Comparison of ENCODE assay signal across 11 cellular contexts in genomic region chr10:122460891-122461293, GRCh38. TPM values are rescaled to one million over a fixed set of nuclear protein-coding genes. Genes with fewer than 3 reads are reported as not detected.
A peak's percentile ranks its signal among the peaks of the same experiment; 100 is the strongest.
DNase-seq lines count a peak whose midpoint lies in the region; ATAC-seq and TF ChIP-seq lines count a peak whose summit lies in the region.
"Had no signal": no experiment of that assay in that cellular context is flagged by ENCODE, and none has a peak within 500 bp of the region (broad histone marks: within the 10 kb centered on the region; RNA-seq: fewer than 3 reads in every experiment).

No MANE protein-coding gene starts in this region.

- H3K27ac ChIP-seq in mesodermal cell (ENCODE audit: low read depth, low read length, severe bottlenecking) (no peak overlapping the region), transverse colon (peak overlapping the region; percentile 56 to 85 (median 76))
- H3K27ac ChIP-seq: BLaER1 had no signal

- POLR2A ChIA-PET in activated CD4-positive, alpha-beta memory T cell treated with anti-CD3 and anti-CD28 coated beads for 36 hours (lab: Charles Lee) = no interaction called here
- POLR2A ChIA-PET in activated CD4-positive, alpha-beta memory T cell treated with anti-CD3 and anti-CD28 coated beads, Interleukin-2, amount 10 ng/mL, durations not matched to agents 7 days and 5 days (lab: Charles Lee) = no interaction called here

- no peak overlapping the region for H3K4me3 ChIP-seq in endocrine pancreas (ENCODE audit: control insufficient read depth, insufficient read depth, low read length)
- H3K4me3 ChIP-seq in mesodermal cell (ENCODE audit: extremely low read depth, insufficient read depth, low read length, poor library complexity, severe bottlenecking) = peak overlapping the region; percentile 39
- peak overlapping the region; percentile 42 to 65 (median 46) for H3K4me3 ChIP-seq in transverse colon
- H3K4me3 ChIP-seq: BLaER1, K562 had no signal

- H3K4me1 Mint-ChIP-seq in activated CD4-positive, alpha-beta memory T cell treated with anti-CD3 and anti-CD28 coated beads for 36 hours (ENCODE audit: low read depth) = peaks cover 11% of the 10 kb centered on the region
- H3K4me1 Mint-ChIP-seq in activated CD4-positive, alpha-beta memory T cell treated with anti-CD3 and anti-CD28 coated beads, Interleukin-2, amount 10 ng/mL, durations not matched to agents 7 days and 5 days = peaks cover 6% of the 10 kb centered on the region

- no peaks in the 10 kb centered on the region for H3K36me3 Mint-ChIP-seq in activated CD4-positive, alpha-beta memory T cell treated with anti-CD3 and anti-CD28 coated beads for 36 hours
- H3K36me3 Mint-ChIP-seq in activated CD4-positive, alpha-beta memory T cell treated with anti-CD3 and anti-CD28 coated beads, Interleukin-2, amount 10 ng/mL, durations not matched to agents 7 days and 5 days (ENCODE audit: low read depth) = no peaks in the 10 kb centered on the region

- H3K36me3 ChIP-seq in endocrine pancreas (ENCODE audit: control insufficient read depth, insufficient read depth, low read length) (no peaks in the 10 kb centered on the region), mesodermal cell (ENCODE audit: control insufficient read depth, insufficient read depth, low read length) (peaks cover 6% of the 10 kb centered on the region), transverse colon (no peaks in the 10 kb centered on the region)
- H3K36me3 ChIP-seq: BLaER1 had no signal

- no peak for TF ChIP-seq POLR2A in transverse colon (IDR thresholded peaks at IDR 0.05)

- DNase-seq in activated CD4-positive, alpha-beta memory T cell treated with anti-CD3 and anti-CD28 coated beads for 36 hours = no peak
- DNase-seq in activated CD4-positive, alpha-beta memory T cell treated with anti-CD3 and anti-CD28 coated beads, Interleukin-2, amount 10 ng/mL, durations not matched to agents 7 days and 5 days = no peak
- DNase-seq in transverse colon = no peak
- no peak for DNase-seq in MV-4-11 (lab: John Stamatoyannopoulos, UW)
- no peak for DNase-seq in SW480 (ENCODE audit: low spot score)
- DNase-seq: stimulated activated naive CD4-positive, alpha-beta T cell had no signal

- peaks cover 6% of the 10 kb centered on the region for H3K27me3 ChIP-seq in endocrine pancreas (ENCODE audit: control insufficient read depth, insufficient read depth, low read length)
- H3K27me3 ChIP-seq in transverse colon = peaks cover 74% of the 10 kb centered on the region
- H3K27me3 ChIP-seq: BLaER1 had no signal

- CTCF ChIA-PET in activated CD4-positive, alpha-beta memory T cell treated with anti-CD3 and anti-CD28 coated beads for 36 hours (lab: Charles Lee) = interaction anchor here (1.4 to 1.5 kb wide), 2 partner anchors 104 kb away, joined by 3 read pairs; no protein-coding TSS in a partner anchor
- CTCF ChIA-PET in activated CD4-positive, alpha-beta memory T cell treated with anti-CD3 and anti-CD28 coated beads, Interleukin-2, amount 10 ng/mL, durations not matched to agents 7 days and 5 days (lab: Charles Lee) = no interaction called here

- intact Hi-C loops in activated CD4-positive, alpha-beta memory T cell treated with anti-CD3 and anti-CD28 coated beads for 36 hours (cut with micrococcal nuclease) = no loop called here
- intact Hi-C loops in transverse colon (cut with DNase I; ENCODE audit: low total_unique reads) = no loop called here

- ATAC-seq in GM18873 (IDR thresholded peaks at IDR 0.05; ENCODE audit: low FRiP score, unreplicated experiment) = no peak
- ATAC-seq: K562 had no signal

- H3K9me3 ChIP-seq in endocrine pancreas (ENCODE audit: control insufficient read depth, low read length) (no peaks in the 10 kb centered on the region), mesodermal cell (ENCODE audit: control insufficient read depth, low read length) (no peaks in the 10 kb centered on the region), transverse colon (no peaks in the 10 kb centered on the region)

- H3K9ac ChIP-seq in endocrine pancreas (ENCODE audit: control insufficient read depth, insufficient read depth, low read length) = peak overlapping the region; percentile 19
- H3K9ac ChIP-seq: BLaER1 had no signal

- in situ Hi-C loops in transverse colon (cut with MboI; ENCODE audit: low pct_ligation_motif_present in 1 of 4, low pct_unique_long_range_greater_than_20kb in 1 of 4, low sequenced_read_pairs in 3 of 4) = no loop called here

- H3K4me1 ChIP-seq in endocrine pancreas (ENCODE audit: control insufficient read depth, insufficient read depth, low read length) = no peaks in the 10 kb centered on the region
- H3K4me1 ChIP-seq in mesodermal cell (ENCODE audit: control insufficient read depth, insufficient read depth, low read length, poor library complexity, severe bottlenecking) = peaks cover 13% of the 10 kb centered on the region
- H3K4me1 ChIP-seq in transverse colon = peaks cover 0 to 29% (median 19%) of the 10 kb centered on the region in 4 donors
- H3K4me1 ChIP-seq: BLaER1 had no signal

- WGBS in mesodermal cell (ENCODE audit: insufficient coverage in 2 of 2), 2 experiments = 4 to 5% methylated on average over 31 to 40 of the region's 40 CpGs
- WGBS in transverse colon (ENCODE audit: low coverage in 1 of 2), 2 donors = 0% methylated on average over 3 of the region's 40 CpGs; no CpG with 5 or more reads in 1 of the 2 donors

- peaks cover 59% of the 10 kb centered on the region for H3K27me3 Mint-ChIP-seq in activated CD4-positive, alpha-beta memory T cell treated with anti-CD3 and anti-CD28 coated beads for 36 hours
- H3K27me3 Mint-ChIP-seq in activated CD4-positive, alpha-beta memory T cell treated with anti-CD3 and anti-CD28 coated beads, Interleukin-2, amount 10 ng/mL, durations not matched to agents 7 days and 5 days = peaks cover 68% of the 10 kb centered on the region

- no peak for TF ChIP-seq EP300 in transverse colon (IDR thresholded peaks at IDR 0.05; ENCODE audit: low read depth)

- H3K9me3 Mint-ChIP-seq in activated CD4-positive, alpha-beta memory T cell treated with anti-CD3 and anti-CD28 coated beads for 36 hours = no peaks in the 10 kb centered on the region
- H3K9me3 Mint-ChIP-seq in activated CD4-positive, alpha-beta memory T cell treated with anti-CD3 and anti-CD28 coated beads, Interleukin-2, amount 10 ng/mL, durations not matched to agents 7 days and 5 days = no peaks in the 10 kb centered on the region

- peak overlapping the region; percentile 24 for H3K4me3 Mint-ChIP-seq in activated CD4-positive, alpha-beta memory T cell treated with anti-CD3 and anti-CD28 coated beads for 36 hours
- H3K4me3 Mint-ChIP-seq in activated CD4-positive, alpha-beta memory T cell treated with anti-CD3 and anti-CD28 coated beads, Interleukin-2, amount 10 ng/mL, durations not matched to agents 7 days and 5 days = no peak overlapping the region

- no peak for TF ChIP-seq CTCF in transverse colon (IDR thresholded peaks at IDR 0.05)

- H3K27ac Mint-ChIP-seq in activated CD4-positive, alpha-beta memory T cell treated with anti-CD3 and anti-CD28 coated beads for 36 hours = no peak overlapping the region
- no peak overlapping the region for H3K27ac Mint-ChIP-seq in activated CD4-positive, alpha-beta memory T cell treated with anti-CD3 and anti-CD28 coated beads, Interleukin-2, amount 10 ng/mL, durations not matched to agents 7 days and 5 days

RNA-seq across cellular contexts. Expression of gene HTRA1, which starts 0.5 kb away (rescaled TPM):
- not detected for total RNA-seq in activated CD4-positive, alpha-beta memory T cell treated with anti-CD3 and anti-CD28 coated beads for 36 hours
- not detected for total RNA-seq in activated CD4-positive, alpha-beta memory T cell treated with anti-CD3 and anti-CD28 coated beads, Interleukin-2, amount 10 ng/mL, durations not matched to agents 7 days and 5 days
- polyA plus RNA-seq in mesodermal cell (2013, experiment 1 of 2) = 223 TPM
- polyA plus RNA-seq in mesodermal cell (2013, experiment 2 of 2) = 197 TPM
- total RNA-seq in transverse colon = 100 to 1,000 TPM in 1 of 4 donors, 10 to 100 TPM in 2, 1 to 10 TPM in 1; 7.9 to 103 (median 31.2) TPM

RNA-seq across cellular contexts. Expression of gene ARMS2, which starts 6.4 kb away (rescaled TPM):
- not detected for total RNA-seq in activated CD4-positive, alpha-beta memory T cell treated with anti-CD3 and anti-CD28 coated beads for 36 hours
- total RNA-seq in activated CD4-positive, alpha-beta memory T cell treated with anti-CD3 and anti-CD28 coated beads, Interleukin-2, amount 10 ng/mL, durations not matched to agents 7 days and 5 days = not detected
- not detected for polyA plus RNA-seq in mesodermal cell (2013, experiment 1 of 2)
- polyA plus RNA-seq in mesodermal cell (2013, experiment 2 of 2) = not detected
- not detected for total RNA-seq in transverse colon
- total RNA-seq: K562 had no signal
- polyA plus RNA-seq: K562 had no signal

Comparison
In these comparisons a context has a peak if more than half of its experiments do, and no peak if none do; other contexts are left out.
1. RNA of gene HTRA1, which starts 0.5 kb away (total RNA-seq): 7.9 to 103 TPM in transverse colon; not detected in activated CD4-positive, alpha-beta memory T cell treated with anti-CD3 and anti-CD28 coated beads for 36 hours and not detected in activated CD4-positive, alpha-beta memory T cell treated with anti-CD3 and anti-CD28 coated beads, Interleukin-2, amount 10 ng/mL, durations not matched to agents 7 days and 5 days; every median in the first group is over 4 times any median in the second.